ENCODE assay signal across 1 cellular context in the genomic region with DNA sequence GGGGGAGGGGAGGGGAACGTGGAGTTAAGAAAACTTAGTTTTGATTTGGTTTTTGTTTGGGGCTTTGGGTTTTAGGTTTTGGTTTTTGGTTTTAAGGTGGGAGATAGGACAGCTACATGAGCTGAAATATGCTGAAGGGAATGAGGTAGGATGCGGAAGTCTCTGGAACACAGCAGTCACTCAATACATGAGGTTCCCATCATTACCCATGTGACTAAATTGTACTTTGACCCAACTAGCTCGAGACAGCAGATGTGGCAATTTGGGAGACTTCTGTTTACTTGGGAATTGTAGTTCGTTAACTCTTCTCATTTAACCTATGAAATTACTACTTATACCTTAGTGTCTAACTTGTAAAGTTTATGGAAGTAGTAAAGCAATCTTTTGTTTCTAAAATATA.
TF ChIP-seq lines count a peak whose summit lies in the region.

No MANE protein-coding gene starts in this region.

TF ChIP-seq in HepG2, 621 proteins besides CTCF, POLR2A, EP300 and RAD21 (continues in another document):
- TF ChIP-seq, protein P1, sequence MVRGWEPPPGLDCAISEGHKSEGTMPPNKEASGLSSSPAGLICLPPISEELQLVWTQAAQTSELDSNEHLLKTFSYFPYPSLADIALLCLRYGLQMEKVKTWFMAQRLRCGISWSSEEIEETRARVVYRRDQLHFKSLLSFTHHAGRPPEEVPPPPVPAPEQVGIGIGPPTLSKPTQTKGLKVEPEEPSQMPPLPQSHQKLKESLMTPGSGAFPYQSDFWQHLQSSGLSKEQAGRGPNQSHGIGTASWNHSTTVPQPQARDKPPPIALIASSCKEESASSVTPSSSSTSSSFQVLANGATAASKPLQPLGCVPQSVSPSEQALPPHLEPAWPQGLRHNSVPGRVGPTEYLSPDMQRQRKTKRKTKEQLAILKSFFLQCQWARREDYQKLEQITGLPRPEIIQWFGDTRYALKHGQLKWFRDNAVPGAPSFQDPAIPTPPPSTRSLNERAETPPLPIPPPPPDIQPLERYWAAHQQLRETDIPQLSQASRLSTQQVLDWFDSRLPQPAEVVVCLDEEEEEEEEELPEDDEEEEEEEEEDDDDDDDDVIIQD (CRISPR knock-in tag; IDR thresholded peaks at IDR 0.05; ENCODE audit: low read depth) = peak; percentile 73; the same call in 1 of the 2 replicates
- TF ChIP-seq, protein P2, sequence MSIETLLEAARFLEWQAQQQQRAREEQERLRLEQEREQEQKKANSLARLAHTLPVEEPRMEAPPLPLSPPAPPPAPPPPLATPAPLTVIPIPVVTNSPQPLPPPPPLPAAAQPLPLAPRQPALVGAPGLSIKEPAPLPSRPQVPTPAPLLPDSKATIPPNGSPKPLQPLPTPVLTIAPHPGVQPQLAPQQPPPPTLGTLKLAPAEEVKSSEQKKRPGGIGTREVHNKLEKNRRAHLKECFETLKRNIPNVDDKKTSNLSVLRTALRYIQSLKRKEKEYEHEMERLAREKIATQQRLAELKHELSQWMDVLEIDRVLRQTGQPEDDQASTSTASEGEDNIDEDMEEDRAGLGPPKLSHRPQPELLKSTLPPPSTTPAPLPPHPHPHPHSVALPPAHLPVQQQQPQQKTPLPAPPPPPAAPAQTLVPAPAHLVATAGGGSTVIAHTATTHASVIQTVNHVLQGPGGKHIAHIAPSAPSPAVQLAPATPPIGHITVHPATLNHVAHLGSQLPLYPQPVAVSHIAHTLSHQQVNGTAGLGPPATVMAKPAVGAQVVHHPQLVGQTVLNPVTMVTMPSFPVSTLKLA (IDR thresholded peaks at IDR 0.05) = peak; percentile 90
- no peak for TF ChIP-seq JUN (CRISPR knock-in tag; IDR thresholded peaks at IDR 0.05)
- peak; percentile 63 for TF ChIP-seq ZKSCAN8 (CRISPR knock-in tag; IDR thresholded peaks at IDR 0.05; ENCODE audit: borderline replicate concordance)
- TF ChIP-seq, protein P3, sequence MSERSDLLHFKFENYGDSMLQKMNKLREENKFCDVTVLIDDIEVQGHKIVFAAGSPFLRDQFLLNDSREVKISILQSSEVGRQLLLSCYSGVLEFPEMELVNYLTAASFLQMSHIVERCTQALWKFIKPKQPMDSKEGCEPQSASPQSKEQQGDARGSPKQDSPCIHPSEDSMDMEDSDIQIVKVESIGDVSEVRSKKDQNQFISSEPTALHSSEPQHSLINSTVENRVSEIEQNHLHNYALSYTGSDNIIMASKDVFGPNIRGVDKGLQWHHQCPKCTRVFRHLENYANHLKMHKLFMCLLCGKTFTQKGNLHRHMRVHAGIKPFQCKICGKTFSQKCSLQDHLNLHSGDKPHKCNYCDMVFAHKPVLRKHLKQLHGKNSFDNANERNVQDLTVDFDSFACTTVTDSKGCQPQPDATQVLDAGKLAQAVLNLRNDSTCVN (CRISPR knock-in tag; IDR thresholded peaks at IDR 0.05; ENCODE audit: borderline replicate concordance) = no peak
- no peak for TF ChIP-seq SETDB1 (CRISPR knock-in tag; IDR thresholded peaks at IDR 0.05; ENCODE audit: borderline replicate concordance)
- 0 out of 2 replicates have a peak, but pooled peaks have one; percentile 26 for TF ChIP-seq POGZ (CRISPR knock-in tag; IDR thresholded peaks at IDR 0.05)
- TF ChIP-seq XRCC5 (optimal IDR thresholded peaks at IDR 0.05; ENCODE audit: low read length) = no peak
- no peak for TF ChIP-seq ZNF788 (CRISPR knock-in tag; IDR thresholded peaks at IDR 0.05; ENCODE audit: borderline replicate concordance)
- TF ChIP-seq THYN1 (CRISPR knock-in tag; IDR thresholded peaks at IDR 0.05; ENCODE audit: borderline replicate concordance, low read depth) = no peak
- TF ChIP-seq HNF4G (IDR thresholded peaks at IDR 0.05; ENCODE audit: borderline replicate concordance, low read depth, low read length) = peak; percentile 46; the same call in 1 of the 2 replicates
- no peak for TF ChIP-seq HNF4G (CRISPR knock-in tag; IDR thresholded peaks at IDR 0.05; ENCODE audit: borderline replicate concordance, low read depth)
- TF ChIP-seq DR1 (CRISPR knock-in tag; IDR thresholded peaks at IDR 0.05) = no peak
- TF ChIP-seq, protein P4, sequence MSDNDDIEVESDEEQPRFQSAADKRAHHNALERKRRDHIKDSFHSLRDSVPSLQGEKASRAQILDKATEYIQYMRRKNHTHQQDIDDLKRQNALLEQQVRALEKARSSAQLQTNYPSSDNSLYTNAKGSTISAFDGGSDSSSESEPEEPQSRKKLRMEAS (IDR thresholded peaks at IDR 0.05) = peak; percentile 61; the same call in 1 of the 2 replicates
- TF ChIP-seq, protein P5, sequence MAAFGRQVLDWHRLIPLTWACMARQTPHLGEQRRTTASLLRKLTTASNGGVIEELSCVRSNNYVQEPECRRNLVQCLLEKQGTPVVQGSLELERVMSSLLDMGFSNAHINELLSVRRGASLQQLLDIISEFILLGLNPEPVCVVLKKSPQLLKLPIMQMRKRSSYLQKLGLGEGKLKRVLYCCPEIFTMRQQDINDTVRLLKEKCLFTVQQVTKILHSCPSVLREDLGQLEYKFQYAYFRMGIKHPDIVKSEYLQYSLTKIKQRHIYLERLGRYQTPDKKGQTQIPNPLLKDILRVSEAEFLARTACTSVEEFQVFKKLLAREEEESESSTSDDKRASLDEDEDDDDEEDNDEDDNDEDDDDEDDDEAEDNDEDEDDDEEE (CRISPR knock-in tag; IDR thresholded peaks at IDR 0.05) = no peak
- peak; percentile 77 for TF ChIP-seq HNF4A (CRISPR knock-in tag; IDR thresholded peaks at IDR 0.05)
- no peak for TF ChIP-seq CHD4 (IDR thresholded peaks at IDR 0.05; ENCODE audit: borderline replicate concordance, low read length)
- TF ChIP-seq, protein P6, sequence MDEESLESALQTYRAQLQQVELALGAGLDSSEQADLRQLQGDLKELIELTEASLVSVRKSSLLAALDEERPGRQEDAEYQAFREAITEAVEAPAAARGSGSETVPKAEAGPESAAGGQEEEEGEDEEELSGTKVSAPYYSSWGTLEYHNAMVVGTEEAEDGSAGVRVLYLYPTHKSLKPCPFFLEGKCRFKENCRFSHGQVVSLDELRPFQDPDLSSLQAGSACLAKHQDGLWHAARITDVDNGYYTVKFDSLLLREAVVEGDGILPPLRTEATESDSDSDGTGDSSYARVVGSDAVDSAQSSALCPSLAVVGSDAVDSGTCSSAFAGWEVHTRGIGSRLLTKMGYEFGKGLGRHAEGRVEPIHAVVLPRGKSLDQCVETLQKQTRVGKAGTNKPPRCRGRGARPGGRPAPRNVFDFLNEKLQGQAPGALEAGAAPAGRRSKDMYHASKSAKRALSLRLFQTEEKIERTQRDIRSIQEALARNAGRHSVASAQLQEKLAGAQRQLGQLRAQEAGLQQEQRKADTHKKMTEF (CRISPR knock-in tag; IDR thresholded peaks at IDR 0.05) = no peak
- peak; percentile 85 for TF ChIP-seq ZNF317 (CRISPR knock-in tag; IDR thresholded peaks at IDR 0.05)
- no peak for TF ChIP-seq ZNF460 (CRISPR knock-in tag; IDR thresholded peaks at IDR 0.05; ENCODE audit: borderline replicate concordance)
- TF ChIP-seq CEBPG (CRISPR knock-in tag; IDR thresholded peaks at IDR 0.05) = peak; percentile 49
- TF ChIP-seq, protein P7, sequence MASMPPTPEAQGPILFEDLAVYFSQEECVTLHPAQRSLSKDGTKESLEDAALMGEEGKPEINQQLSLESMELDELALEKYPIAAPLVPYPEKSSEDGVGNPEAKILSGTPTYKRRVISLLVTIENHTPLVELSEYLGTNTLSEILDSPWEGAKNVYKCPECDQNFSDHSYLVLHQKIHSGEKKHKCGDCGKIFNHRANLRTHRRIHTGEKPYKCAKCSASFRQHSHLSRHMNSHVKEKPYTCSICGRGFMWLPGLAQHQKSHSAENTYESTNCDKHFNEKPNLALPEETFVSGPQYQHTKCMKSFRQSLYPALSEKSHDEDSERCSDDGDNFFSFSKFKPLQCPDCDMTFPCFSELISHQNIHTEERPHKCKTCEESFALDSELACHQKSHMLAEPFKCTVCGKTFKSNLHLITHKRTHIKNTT (CRISPR knock-in tag; IDR thresholded peaks at IDR 0.05) = no peak
- peak; percentile 36; the same call in 1 of the 2 replicates for TF ChIP-seq HMG20A (CRISPR knock-in tag; IDR thresholded peaks at IDR 0.05; ENCODE audit: borderline replicate concordance)
- 0 out of 2 replicates have a peak, but pooled peaks have one; percentile 16 for TF ChIP-seq RARA (CRISPR knock-in tag; IDR thresholded peaks at IDR 0.05)
- TF ChIP-seq, protein P8, sequence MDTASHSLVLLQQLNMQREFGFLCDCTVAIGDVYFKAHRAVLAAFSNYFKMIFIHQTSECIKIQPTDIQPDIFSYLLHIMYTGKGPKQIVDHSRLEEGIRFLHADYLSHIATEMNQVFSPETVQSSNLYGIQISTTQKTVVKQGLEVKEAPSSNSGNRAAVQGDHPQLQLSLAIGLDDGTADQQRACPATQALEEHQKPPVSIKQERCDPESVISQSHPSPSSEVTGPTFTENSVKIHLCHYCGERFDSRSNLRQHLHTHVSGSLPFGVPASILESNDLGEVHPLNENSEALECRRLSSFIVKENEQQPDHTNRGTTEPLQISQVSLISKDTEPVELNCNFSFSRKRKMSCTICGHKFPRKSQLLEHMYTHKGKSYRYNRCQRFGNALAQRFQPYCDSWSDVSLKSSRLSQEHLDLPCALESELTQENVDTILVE (CRISPR knock-in tag; IDR thresholded peaks at IDR 0.05) = 0 out of 2 replicates have a peak, but pooled peaks have one; percentile 23
- no peak for TF ChIP-seq HNRNPLL (IDR thresholded peaks at IDR 0.05; ENCODE audit: low read depth, low read length, poor library complexity, severe bottlenecking)
- TF ChIP-seq ZSCAN9 (CRISPR knock-in tag; IDR thresholded peaks at IDR 0.05; ENCODE audit: borderline replicate concordance) = 0 out of 2 replicates have a peak, but pooled peaks have one; percentile 39
- TF ChIP-seq ZNF879 (CRISPR knock-in tag; IDR thresholded peaks at IDR 0.05) = no peak
- no peak for TF ChIP-seq MYC (CRISPR knock-in tag; IDR thresholded peaks at IDR 0.05; ENCODE audit: borderline replicate concordance)
- TF ChIP-seq PAX8 (CRISPR knock-in tag; IDR thresholded peaks at IDR 0.05; ENCODE audit: borderline replicate concordance) = no peak
- no peak for TF ChIP-seq RBAK (CRISPR knock-in tag; IDR thresholded peaks at IDR 0.05)
- TF ChIP-seq, protein P9, sequence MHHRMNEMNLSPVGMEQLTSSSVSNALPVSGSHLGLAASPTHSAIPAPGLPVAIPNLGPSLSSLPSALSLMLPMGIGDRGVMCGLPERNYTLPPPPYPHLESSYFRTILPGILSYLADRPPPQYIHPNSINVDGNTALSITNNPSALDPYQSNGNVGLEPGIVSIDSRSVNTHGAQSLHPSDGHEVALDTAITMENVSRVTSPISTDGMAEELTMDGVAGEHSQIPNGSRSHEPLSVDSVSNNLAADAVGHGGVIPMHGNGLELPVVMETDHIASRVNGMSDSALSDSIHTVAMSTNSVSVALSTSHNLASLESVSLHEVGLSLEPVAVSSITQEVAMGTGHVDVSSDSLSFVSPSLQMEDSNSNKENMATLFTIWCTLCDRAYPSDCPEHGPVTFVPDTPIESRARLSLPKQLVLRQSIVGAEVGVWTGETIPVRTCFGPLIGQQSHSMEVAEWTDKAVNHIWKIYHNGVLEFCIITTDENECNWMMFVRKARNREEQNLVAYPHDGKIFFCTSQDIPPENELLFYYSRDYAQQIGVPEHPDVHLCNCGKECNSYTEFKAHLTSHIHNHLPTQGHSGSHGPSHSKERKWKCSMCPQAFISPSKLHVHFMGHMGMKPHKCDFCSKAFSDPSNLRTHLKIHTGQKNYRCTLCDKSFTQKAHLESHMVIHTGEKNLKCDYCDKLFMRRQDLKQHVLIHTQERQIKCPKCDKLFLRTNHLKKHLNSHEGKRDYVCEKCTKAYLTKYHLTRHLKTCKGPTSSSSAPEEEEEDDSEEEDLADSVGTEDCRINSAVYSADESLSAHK (CRISPR knock-in tag; IDR thresholded peaks at IDR 0.05; ENCODE audit: borderline replicate concordance) = no peak
- peak; percentile 40; the same call in 1 of the 2 replicates for TF ChIP-seq GATAD2A (CRISPR knock-in tag; IDR thresholded peaks at IDR 0.05)
- no peak for TF ChIP-seq FOXA1 (IDR thresholded peaks at IDR 0.05)
- TF ChIP-seq FOXA1 (CRISPR knock-in tag; IDR thresholded peaks at IDR 0.05) = peak; percentile 28; the same call in 1 of the 2 replicates
- TF ChIP-seq KLF16 (CRISPR knock-in tag; IDR thresholded peaks at IDR 0.05) = 0 out of 4 replicates have a peak, but pooled peaks of 1 of the 2 experiments have one; percentile 20
- peak; percentile 72; the same call in 1 of the 2 replicates for TF ChIP-seq CEBPB (IDR thresholded peaks at IDR 0.05; ENCODE audit: borderline replicate concordance, low read depth, low read length)
- 0 out of 2 replicates have a peak, but pooled peaks have one; percentile 39 for TF ChIP-seq NCOR1 (IDR thresholded peaks at IDR 0.05; ENCODE audit: borderline replicate concordance, low read length)
- TF ChIP-seq, protein P10, sequence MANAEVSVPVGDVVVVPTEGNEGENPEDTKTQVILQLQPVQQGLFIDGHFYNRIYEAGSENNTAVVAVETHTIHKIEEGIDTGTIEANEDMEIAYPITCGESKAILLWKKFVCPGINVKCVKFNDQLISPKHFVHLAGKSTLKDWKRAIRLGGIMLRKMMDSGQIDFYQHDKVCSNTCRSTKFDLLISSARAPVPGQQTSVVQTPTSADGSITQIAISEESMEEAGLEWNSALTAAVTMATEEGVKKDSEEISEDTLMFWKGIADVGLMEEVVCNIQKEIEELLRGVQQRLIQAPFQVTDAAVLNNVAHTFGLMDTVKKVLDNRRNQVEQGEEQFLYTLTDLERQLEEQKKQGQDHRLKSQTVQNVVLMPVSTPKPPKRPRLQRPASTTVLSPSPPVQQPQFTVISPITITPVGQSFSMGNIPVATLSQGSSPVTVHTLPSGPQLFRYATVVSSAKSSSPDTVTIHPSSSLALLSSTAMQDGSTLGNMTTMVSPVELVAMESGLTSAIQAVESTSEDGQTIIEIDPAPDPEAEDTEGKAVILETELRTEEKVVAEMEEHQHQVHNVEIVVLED (CRISPR knock-in tag; IDR thresholded peaks at IDR 0.05; ENCODE audit: borderline replicate concordance) = no peak
- no peak for TF ChIP-seq ZNF766 (CRISPR knock-in tag; IDR thresholded peaks at IDR 0.05; ENCODE audit: borderline replicate concordance)
- TF ChIP-seq, protein P11, sequence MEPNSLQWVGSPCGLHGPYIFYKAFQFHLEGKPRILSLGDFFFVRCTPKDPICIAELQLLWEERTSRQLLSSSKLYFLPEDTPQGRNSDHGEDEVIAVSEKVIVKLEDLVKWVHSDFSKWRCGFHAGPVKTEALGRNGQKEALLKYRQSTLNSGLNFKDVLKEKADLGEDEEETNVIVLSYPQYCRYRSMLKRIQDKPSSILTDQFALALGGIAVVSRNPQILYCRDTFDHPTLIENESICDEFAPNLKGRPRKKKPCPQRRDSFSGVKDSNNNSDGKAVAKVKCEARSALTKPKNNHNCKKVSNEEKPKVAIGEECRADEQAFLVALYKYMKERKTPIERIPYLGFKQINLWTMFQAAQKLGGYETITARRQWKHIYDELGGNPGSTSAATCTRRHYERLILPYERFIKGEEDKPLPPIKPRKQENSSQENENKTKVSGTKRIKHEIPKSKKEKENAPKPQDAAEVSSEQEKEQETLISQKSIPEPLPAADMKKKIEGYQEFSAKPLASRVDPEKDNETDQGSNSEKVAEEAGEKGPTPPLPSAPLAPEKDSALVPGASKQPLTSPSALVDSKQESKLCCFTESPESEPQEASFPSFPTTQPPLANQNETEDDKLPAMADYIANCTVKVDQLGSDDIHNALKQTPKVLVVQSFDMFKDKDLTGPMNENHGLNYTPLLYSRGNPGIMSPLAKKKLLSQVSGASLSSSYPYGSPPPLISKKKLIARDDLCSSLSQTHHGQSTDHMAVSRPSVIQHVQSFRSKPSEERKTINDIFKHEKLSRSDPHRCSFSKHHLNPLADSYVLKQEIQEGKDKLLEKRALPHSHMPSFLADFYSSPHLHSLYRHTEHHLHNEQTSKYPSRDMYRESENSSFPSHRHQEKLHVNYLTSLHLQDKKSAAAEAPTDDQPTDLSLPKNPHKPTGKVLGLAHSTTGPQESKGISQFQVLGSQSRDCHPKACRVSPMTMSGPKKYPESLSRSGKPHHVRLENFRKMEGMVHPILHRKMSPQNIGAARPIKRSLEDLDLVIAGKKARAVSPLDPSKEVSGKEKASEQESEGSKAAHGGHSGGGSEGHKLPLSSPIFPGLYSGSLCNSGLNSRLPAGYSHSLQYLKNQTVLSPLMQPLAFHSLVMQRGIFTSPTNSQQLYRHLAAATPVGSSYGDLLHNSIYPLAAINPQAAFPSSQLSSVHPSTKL (CRISPR knock-in tag; IDR thresholded peaks at IDR 0.05) = peak; percentile 58
